Comparison of ENCODE assay signal across 12 cellular contexts in genomic region chr2:238138331-238139102, GRCh38. TPM values are rescaled to one million over a fixed set of nuclear protein-coding genes. Genes with fewer than 3 reads are reported as not detected.
DNase-seq lines count a peak whose midpoint lies in the region; ATAC-seq and TF ChIP-seq lines count a peak whose summit lies in the region.
"Had no signal": no experiment of that assay in that cellular context is flagged by ENCODE, and none has a peak within 500 bp of the region (broad histone marks: within the 10 kb centered on the region; RNA-seq: fewer than 3 reads in every experiment).

TSS of gene KLHL30 (plus strand) at chr2:238138668. CDS start at chr2:238140755, 2,087 bp downstream.

- H2AFZ ChIP-seq in SU-DHL-6 (ENCODE audit: low read depth, low read length, severe bottlenecking) = no peak within 1 kb of the TSS
- no peak within 1 kb of the TSS for H2AFZ ChIP-seq in smooth muscle cell (ENCODE audit: low read depth)

- TF ChIP-seq CTCF in SU-DHL-6 (IDR thresholded peaks at IDR 0.05; ENCODE audit: insufficient read depth, low read length, poor library complexity, severe bottlenecking) = no peak
- TF ChIP-seq CTCF in gastrocnemius medialis (IDR thresholded peaks at IDR 0.05 in 4 of 5, conservative IDR thresholded peaks at IDR 0.05 in 1 of 5) = no peak
- no peak for TF ChIP-seq CTCF in smooth muscle cell (IDR thresholded peaks at IDR 0.05; ENCODE audit: borderline replicate concordance, insufficient read depth, poor library complexity, severe bottlenecking)

- H3K27me3 ChIP-seq in SU-DHL-6 (ENCODE audit: low read length) (no peaks in the 10 kb centered on the region), gastrocnemius medialis (no peaks in the 10 kb centered on the region), smooth muscle cell (ENCODE audit: low read depth) (no peaks in the 10 kb centered on the region)
- H3K27me3 ChIP-seq: dorsolateral prefrontal cortex had no signal

- no peaks in the 10 kb centered on the region for H4K20me1 ChIP-seq in SU-DHL-6 (ENCODE audit: low read depth, low read length)
- no peaks in the 10 kb centered on the region for H4K20me1 ChIP-seq in smooth muscle cell (ENCODE audit: low read depth)

- H3K4me2 ChIP-seq in SU-DHL-6 (ENCODE audit: low read depth, low read length, poor library complexity, severe bottlenecking) (peak within 1 kb of the TSS; percentile 1), smooth muscle cell (no peak within 1 kb of the TSS)

- TF ChIP-seq POLR2A in gastrocnemius medialis (IDR thresholded peaks at IDR 0.05) = peak; percentile 93 to 94

- H3K9me2 ChIP-seq in SU-DHL-6 (replicated peaks; ENCODE audit: insufficient read depth, low read length) = no peaks in the 10 kb centered on the region

- ATAC-seq in left ventricle myocardium superior (peak; percentile 91), gastrocnemius medialis (peak; percentile 50 to 59), HG02588 (IDR thresholded peaks at IDR 0.05; ENCODE audit: unreplicated experiment) (no peak)

- WGBS in smooth muscle cell (ENCODE audit: low lambda C conversion rate) = 67% methylated on average over 20 of the region's 20 CpGs

- H3K36me3 ChIP-seq in SU-DHL-6 (ENCODE audit: low read length) (no peaks in the 10 kb centered on the region), gastrocnemius medialis (peaks cover 0 to 12% of the 10 kb centered on the region in 2 donors), smooth muscle cell (ENCODE audit: low read depth) (no peaks in the 10 kb centered on the region)

- H3K4me3 ChIP-seq in SU-DHL-6 (ENCODE audit: insufficient read depth, low read length, poor library complexity, severe bottlenecking) (no peak within 1 kb of the TSS), gastrocnemius medialis (peak within 1 kb of the TSS; percentile 56 to 89 (median 80)), smooth muscle cell (no peak within 1 kb of the TSS)

- H3F3A ChIP-seq in SU-DHL-6 (ENCODE audit: insufficient read depth) = no peaks in the 10 kb centered on the region
- H3F3A ChIP-seq in smooth muscle cell (ENCODE audit: low read depth) = no peaks in the 10 kb centered on the region

- DNase-seq in EH (ENCODE audit: low read depth) (peak; percentile 53), left ventricle myocardium superior (peak; percentile 83), gastrocnemius medialis (peak; percentile 91 to 96), foreskin melanocyte (no peak), smooth muscle cell (lab: John Stamatoyannopoulos, UW; ENCODE audit: unreplicated experiment) (no peak)
- DNase-seq in activated CD8-positive, alpha-beta memory T cell treated with anti-CD3 and anti-CD28 coated beads, Interleukin-2, amount 50 U/mL, for 4 hours = no peak
- DNase-seq: activated CD4-positive, CD25-positive, alpha-beta regulatory T cell treated with anti-CD3 and anti-CD28 coated beads, Interleukin-2, amount 50 U/mL, for 72 hours; activated T-cell treated with anti-CD3 and anti-CD28 coated beads, Interleukin-2, amount 50 U/mL, for 72 hours; DND-41; dorsolateral prefrontal cortex had no signal

- H3K4me1 ChIP-seq in gastrocnemius medialis = peaks cover 60 to 67% of the 10 kb centered on the region in 2 donors
- H3K4me1 ChIP-seq in smooth muscle cell (ENCODE audit: low read depth) = peaks cover 4% of the 10 kb centered on the region

- intact Hi-C loops in left ventricle myocardium superior (cut with micrococcal nuclease) = no loop called here
- intact Hi-C loops in gastrocnemius medialis (cut with DNase I; ENCODE audit: low total_unique reads) = loop anchor here (2.0 to 5.0 kb wide), 2 partner anchors 94 to 280 kb away; partner anchors contain the start of gene RAMP1

- H3K79me2 ChIP-seq in SU-DHL-6 (ENCODE audit: insufficient read depth, low read length) (no peaks in the 10 kb centered on the region), smooth muscle cell (ENCODE audit: low read depth) (no peaks in the 10 kb centered on the region)

- H3K9me3 ChIP-seq in SU-DHL-6 (ENCODE audit: insufficient read depth, low read length) = no peaks in the 10 kb centered on the region
- H3K9me3 ChIP-seq in gastrocnemius medialis = no peaks in the 10 kb centered on the region
- no peaks in the 10 kb centered on the region for H3K9me3 ChIP-seq in smooth muscle cell (replicated peaks; ENCODE audit: low read depth)

- no peak within 1 kb of the TSS for H3K9ac ChIP-seq in SU-DHL-6 (ENCODE audit: low read length)
- H3K9ac ChIP-seq in smooth muscle cell (ENCODE audit: low read depth) = no peak within 1 kb of the TSS

- H3K27ac ChIP-seq in SU-DHL-6 (ENCODE audit: low read depth, low read length) (no peak within 1 kb of the TSS), gastrocnemius medialis (peak within 1 kb of the TSS; percentile 91 to 100 (median 98)), smooth muscle cell (ENCODE audit: low read depth) (no peak within 1 kb of the TSS)
- H3K27ac ChIP-seq: dorsolateral prefrontal cortex had no signal

- in situ Hi-C loops in gastrocnemius medialis (cut with MboI; ENCODE audit: low sequenced_read_pairs in 4 of 4) = no loop called here

RNA-seq across cellular contexts. Expression of gene KLHL30, which starts in this region (rescaled TPM):
- 22.0 TPM for total RNA-seq in left ventricle myocardium superior
- 100 to 1,000 TPM in 3 of 4 donors, 10 to 100 TPM in 1; 37.9 to 224 (median 142) TPM for total RNA-seq in gastrocnemius medialis
- total RNA-seq in smooth muscle cell = 0.31 and 0.36 TPM in 2 replicates
- 0.17 TPM in 1 of 2 replicates, not detected in the other for polyA plus RNA-seq in smooth muscle cell
- total RNA-seq: activated T-cell treated with anti-CD3 and anti-CD28 coated beads, Interleukin-2, amount 50 U/mL, for 72 hours had no signal

Comparison
In these comparisons a context has a peak if more than half of its experiments do, and no peak if none do; other contexts are left out.
1. RNA of gene KLHL30 (total RNA-seq): 37.9 to 224 TPM in gastrocnemius medialis and 22.0 TPM in left ventricle myocardium superior (single experiment); 0.31 to 0.36 TPM in smooth muscle cell; every median in the first group is over 10 times any median in the second.
2. DNase-seq: peak in EH (single experiment), left ventricle myocardium superior (single experiment) and gastrocnemius medialis (2 of 2); none in foreskin melanocyte (single experiment), activated CD8-positive, alpha-beta memory T cell treated with anti-CD3 and anti-CD28 coated beads, Interleukin-2, amount 50 U/mL, for 4 hours (single experiment) and smooth muscle cell (single experiment).
3. H3K27ac ChIP-seq: peak in gastrocnemius medialis (4 of 4); none in SU-DHL-6 (single experiment) and smooth muscle cell (single experiment).
4. H3K4me3 ChIP-seq: peak in gastrocnemius medialis (4 of 4); none in SU-DHL-6 (single experiment) and smooth muscle cell (single experiment).